In the genomic region with DNA sequence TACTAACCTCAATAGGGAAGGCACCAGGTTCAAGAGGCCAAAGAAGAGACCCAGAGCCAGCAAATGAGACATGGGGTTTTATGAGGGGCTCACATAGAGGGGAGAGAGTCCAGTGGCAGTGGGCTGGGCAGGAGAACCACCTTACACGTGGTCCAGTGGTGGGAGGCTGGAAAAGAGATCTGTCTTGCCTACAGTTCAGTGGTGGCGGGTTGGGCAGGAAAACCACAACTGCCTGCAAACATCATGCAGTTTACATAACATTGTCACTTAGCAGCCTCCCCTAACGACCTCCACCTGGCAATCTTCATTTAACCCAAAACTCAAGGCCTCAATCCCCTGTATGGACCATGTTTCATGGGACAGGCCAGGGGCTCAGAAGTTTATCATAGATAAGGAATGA, we compare ENCODE assay signal across 1 cellular context.
TF ChIP-seq lines count a peak whose summit lies in the region.

No MANE protein-coding gene starts in this region.

TF ChIP-seq in GM12878, 131 proteins besides CTCF, POLR2A, EP300 and RAD21:
- TF ChIP-seq ETV6 (conservative IDR thresholded peaks at IDR 0.05 in 1 of 2, IDR thresholded peaks at IDR 0.05 in 1 of 2; ENCODE audit: borderline replicate concordance in 1 of 2, low read depth in 1 of 2) (no peak), STAT3 (IDR thresholded peaks at IDR 0.05; ENCODE audit: low read depth, low read length) (no peak), CREM (IDR thresholded peaks at IDR 0.05; ENCODE audit: low read depth) (no peak), BHLHE40 (IDR thresholded peaks at IDR 0.05; ENCODE audit: borderline replicate concordance in 1 of 2, low read depth in 2 of 2, low read length in 1 of 2) (no peak), NR2C1 (IDR thresholded peaks at IDR 0.05) (no peak), IKZF2 (IDR thresholded peaks at IDR 0.05) (no peak), RB1 (IDR thresholded peaks at IDR 0.05; ENCODE audit: borderline replicate concordance) (no peak), CBFB (IDR thresholded peaks at IDR 0.05; ENCODE audit: low read depth) (no peak), BRCA1 (IDR thresholded peaks at IDR 0.05; ENCODE audit: low read depth, low read length) (no peak), ZNF274 (IDR thresholded peaks at IDR 0.05; ENCODE audit: insufficient read depth, insufficient read length) (no peak), JUND (IDR thresholded peaks at IDR 0.05; ENCODE audit: low read depth, low read length) (no peak), PAX5 (IDR thresholded peaks at IDR 0.05; ENCODE audit: borderline replicate concordance, low read depth, low read length) (no peak), EED (IDR thresholded peaks at IDR 0.05; ENCODE audit: low read depth) (peak; percentile 27; the same call in 1 of the 2 replicates), NFIC (IDR thresholded peaks at IDR 0.05; ENCODE audit: low read depth, low read length) (no peak; the same call in 1 of the 2 replicates), SIX5 (IDR thresholded peaks at IDR 0.05; ENCODE audit: low read depth, low read length, severe bottlenecking) (no peak), FOXM1 (IDR thresholded peaks at IDR 0.05; ENCODE audit: low read depth, low read length) (0 out of 2 replicates have a peak, but pooled peaks have one; percentile 12), RUNX3 (IDR thresholded peaks at IDR 0.05; ENCODE audit: low read length) (peak; percentile 84)
- TF ChIP-seq, protein P1, sequence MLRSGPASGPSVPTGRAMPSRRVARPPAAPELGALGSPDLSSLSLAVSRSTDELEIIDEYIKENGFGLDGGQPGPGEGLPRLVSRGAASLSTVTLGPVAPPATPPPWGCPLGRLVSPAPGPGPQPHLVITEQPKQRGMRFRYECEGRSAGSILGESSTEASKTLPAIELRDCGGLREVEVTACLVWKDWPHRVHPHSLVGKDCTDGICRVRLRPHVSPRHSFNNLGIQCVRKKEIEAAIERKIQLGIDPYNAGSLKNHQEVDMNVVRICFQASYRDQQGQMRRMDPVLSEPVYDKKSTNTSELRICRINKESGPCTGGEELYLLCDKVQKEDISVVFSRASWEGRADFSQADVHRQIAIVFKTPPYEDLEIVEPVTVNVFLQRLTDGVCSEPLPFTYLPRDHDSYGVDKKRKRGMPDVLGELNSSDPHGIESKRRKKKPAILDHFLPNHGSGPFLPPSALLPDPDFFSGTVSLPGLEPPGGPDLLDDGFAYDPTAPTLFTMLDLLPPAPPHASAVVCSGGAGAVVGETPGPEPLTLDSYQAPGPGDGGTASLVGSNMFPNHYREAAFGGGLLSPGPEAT (IDR thresholded peaks at IDR 0.05; ENCODE audit: low read depth) = no peak
